17 cellular contexts compared by ENCODE assay signal in the genomic region with DNA sequence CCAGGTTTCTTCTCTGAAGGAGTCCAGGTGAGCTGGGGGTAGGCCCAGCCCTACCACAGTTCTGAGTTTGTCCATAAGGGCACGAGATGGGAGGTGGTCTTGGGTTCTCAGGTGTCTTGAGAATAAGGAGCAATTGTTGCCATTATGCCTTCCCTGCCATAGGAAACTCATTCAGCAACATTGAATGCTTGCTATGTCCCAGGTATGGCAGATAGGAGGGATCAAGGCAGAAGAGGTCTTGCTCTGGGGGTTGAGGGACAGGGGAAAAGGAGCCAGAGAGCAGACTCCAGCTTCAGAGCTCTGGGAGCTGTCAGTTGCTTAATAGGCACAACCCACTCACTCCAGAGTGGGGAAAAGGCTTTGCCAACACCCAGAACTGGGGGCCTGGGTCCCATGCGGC. TPM values are rescaled to one million over a fixed set of nuclear protein-coding genes. Genes with fewer than 3 reads are reported as not detected.
A peak's percentile ranks its signal among the peaks of the same experiment; 100 is the strongest.
DNase-seq lines count a peak whose midpoint lies in the region; TF ChIP-seq lines count a peak whose summit lies in the region.
"Had no signal": no experiment of that assay in that cellular context is flagged by ENCODE, and none has a peak within 500 bp of the region (broad histone marks: within the 10 kb centered on the region; RNA-seq: fewer than 3 reads in every experiment).

No MANE protein-coding gene starts in this region.

- TF ChIP-seq CTCF in osteoblast (IDR thresholded peaks at IDR 0.05; ENCODE audit: extremely low read depth, low read depth, low read length) = no peak
- TF ChIP-seq CTCF in tibial nerve (IDR thresholded peaks at IDR 0.05) = no peak

- TF ChIP-seq EP300 in tibial nerve (IDR thresholded peaks at IDR 0.05) = no peak

- peaks cover 0 to 13% of the 10 kb centered on the region in 2 donors for H3K36me3 ChIP-seq in esophagus (ENCODE audit: control insufficient read depth in 2 of 2, insufficient read depth in 2 of 2, low read length in 1 of 2)
- H3K36me3 ChIP-seq in osteoblast (ENCODE audit: insufficient read depth, low read length) = peaks cover 62% of the 10 kb centered on the region
- H3K36me3 ChIP-seq in tibial nerve = peaks cover 3 to 72% (median 7%) of the 10 kb centered on the region in 3 donors

- peak overlapping the region; percentile 72 to 79 for H3K27ac ChIP-seq in esophagus (ENCODE audit: low read depth in 2 of 2, low read length in 1 of 2)
- H3K27ac ChIP-seq in osteoblast (ENCODE audit: low read depth, low read length) = peak overlapping the region; percentile 82
- peak overlapping the region; percentile 59 to 98 (median 82) for H3K27ac ChIP-seq in tibial nerve
- H3K27ac ChIP-seq: C4-2B had no signal

- TF ChIP-seq POLR2A in tibial nerve (IDR thresholded peaks at IDR 0.05) = no peak

- H3K9me3 ChIP-seq in esophagus (ENCODE audit: control insufficient read depth in 2 of 2, insufficient read depth in 1 of 2, low read depth in 1 of 2, low read length in 1 of 2) (no peaks in the 10 kb centered on the region), osteoblast (ENCODE audit: low read depth, low read length) (no peaks in the 10 kb centered on the region), tibial nerve (no peaks in the 10 kb centered on the region)

- H2AFZ ChIP-seq in osteoblast (ENCODE audit: low read length) = no peak overlapping the region

- H3K4me2 ChIP-seq in osteoblast (ENCODE audit: insufficient read depth, low read length) = no peak overlapping the region

- DNase-seq in amniotic epithelial cell (ENCODE audit: low read depth) (peak; percentile 29), osteoblast (ENCODE audit: insufficient read length, low spot score, missing footprints) (peak; percentile 90), tibial nerve (ENCODE audit: low spot score in 2 of 2) (no peak), epidermal melanocyte (ENCODE audit: insufficient read length, low spot score) (no peak), NCI-H524 (lab: John Stamatoyannopoulos, UW) (no peak), kidney tubule cell (ENCODE audit: low spot score) (no peak), DMS153 (lab: John Stamatoyannopoulos, UW) (no peak)
- DNase-seq: activated naive CD4-positive, alpha-beta T cell treated with anti-CD3 and anti-CD28 coated beads for 36 hours; DMS79; Kasumi-1; NCI-H1436 treated with DMSO at 0.1 percent for 48 hours; T-helper 9 cell had no signal

- WGBS in esophagus, 2 donors = 76 to 80% methylated on average over 2 of the region's 2 CpGs
- WGBS in tibial nerve, 2 donors = 75 to 76% methylated on average over 2 of the region's 2 CpGs

- no peak overlapping the region for H3K4me3 ChIP-seq in esophagus (ENCODE audit: low read depth in 1 of 2, low read length in 2 of 2)
- H3K4me3 ChIP-seq in osteoblast (ENCODE audit: insufficient read depth, low read length) = no peak overlapping the region
- no peak overlapping the region for H3K4me3 ChIP-seq in tibial nerve

- H3K27me3 ChIP-seq in esophagus (ENCODE audit: control insufficient read depth in 1 of 2, insufficient read depth in 2 of 2, low read length in 2 of 2) (no peaks in the 10 kb centered on the region), osteoblast (ENCODE audit: insufficient read depth, low read length) (no peaks in the 10 kb centered on the region), tibial nerve (no peaks in the 10 kb centered on the region)

- H4K20me1 ChIP-seq in osteoblast (ENCODE audit: insufficient read depth, low read length) = peaks cover 37% of the 10 kb centered on the region

- H3K79me2 ChIP-seq in osteoblast (ENCODE audit: insufficient read depth, low read length) = peaks cover 40% of the 10 kb centered on the region

- H3K4me1 ChIP-seq in esophagus (ENCODE audit: control insufficient read depth in 2 of 2, insufficient read depth in 2 of 2, low read length in 1 of 2) = peaks cover 3 to 8% of the 10 kb centered on the region in 2 donors
- peaks cover 38% of the 10 kb centered on the region for H3K4me1 ChIP-seq in osteoblast (ENCODE audit: insufficient read depth, low read length)
- peaks cover 0 to 85% (median 41%) of the 10 kb centered on the region in 4 donors for H3K4me1 ChIP-seq in tibial nerve

RNA-seq across cellular contexts. Expression of a gene that starts 4.3 kb away (rescaled TPM):
- polyA plus RNA-seq in esophagus = 100 to 1,000 TPM in 1 of 2 donors, 10 to 100 TPM in 1; 41.1 to 127 TPM
- total RNA-seq in osteoblast (140 and 157 TPM in 2 replicates), tibial nerve (100 to 1,000 TPM; 591 to 706 (median 650) TPM)

RNA-seq across cellular contexts. Expression of a gene that starts 19.7 kb away (rescaled TPM):
- 1 to 10 TPM; 1.6 to 3.3 TPM for polyA plus RNA-seq in esophagus
- total RNA-seq in osteoblast (under 0.01 and 0.36 TPM in 2 replicates), tibial nerve (1 to 10 TPM in 1 of 4 donors, under 1 TPM in 3; 0.20 to 1.0 (median 0.67) TPM)
- total RNA-seq: subcutaneous adipose tissue had no signal

RNA-seq across cellular contexts. Expression of a gene that starts 22.0 kb away (rescaled TPM):
- polyA plus RNA-seq in esophagus = 100 to 1,000 TPM; 100 to 103 TPM
- total RNA-seq in osteoblast (30.6 and 31.5 TPM in 2 replicates), tibial nerve (100 to 1,000 TPM; 173 to 294 (median 253) TPM)

RNA-seq across cellular contexts. Expression of a gene that starts 37.2 kb away (rescaled TPM):
- 10 to 100 TPM in 1 of 2 donors, 1 to 10 TPM in 1; 5.3 to 13.1 TPM for polyA plus RNA-seq in esophagus
- total RNA-seq in osteoblast (0.29 and 0.36 TPM in 2 replicates), tibial nerve (not detected)
- total RNA-seq: activated CD4-positive, alpha-beta T cell treated with anti-CD3 and anti-CD28 coated beads for 36 hours; activated naive CD4-positive, alpha-beta T cell treated with anti-CD3 and anti-CD28 coated beads for 36 hours; mesenteric fat pad; subcutaneous adipose tissue had no signal

RNA-seq across cellular contexts. Expression of a gene that starts 56.9 kb away (rescaled TPM):
- polyA plus RNA-seq in esophagus = 10 to 100 TPM; 14.4 to 22.4 TPM
- total RNA-seq in osteoblast = 48.0 and 51.8 TPM in 2 replicates
- 10 to 100 TPM; 34.5 to 44.4 (median 38.8) TPM for total RNA-seq in tibial nerve

Comparison
In these comparisons a context has a peak if more than half of its experiments do, and no peak if none do; other contexts are left out.
1. DNase-seq: peak in amniotic epithelial cell (single experiment) and osteoblast (single experiment); none in tibial nerve (0 of 2), epidermal melanocyte (single experiment), NCI-H524 (0 of 2), kidney tubule cell (single experiment) and DMS153 (single experiment).
2. Peak in every context shown above with its lines, with median percentiles within 50 percentile points of each other: H3K27ac ChIP-seq.